Comparison of ENCODE assay signal across 10 cellular contexts in genomic region chr4:122666527-122667245, GRCh38. TPM values are rescaled to one million over a fixed set of nuclear protein-coding genes. Genes with fewer than 3 reads are reported as not detected.
DNase-seq lines count a peak whose midpoint lies in the region; ATAC-seq and TF ChIP-seq lines count a peak whose summit lies in the region.
"Had no signal": no experiment of that assay in that cellular context is flagged by ENCODE, and none has a peak within 500 bp of the region (broad histone marks: within the 10 kb centered on the region; RNA-seq: fewer than 3 reads in every experiment).

No MANE protein-coding gene starts in this region.

- H3K27ac ChIP-seq in mesodermal cell (ENCODE audit: low read depth, low read length, severe bottlenecking) (peak overlapping the region; percentile 60), right cardiac atrium (ENCODE audit: low read length) (no peak overlapping the region)
- H3K27ac ChIP-seq: neural progenitor cell had no signal

- no peak for TF ChIP-seq CTCF in astrocyte of the cerebellum (IDR thresholded peaks at IDR 0.05; ENCODE audit: low read depth, low read length, missing control alignments)

- DNase-seq in AG08396 (ENCODE audit: low spot score) (peak; percentile 65), HT1080 (ENCODE audit: low read depth) (peak; percentile 95), astrocyte of the cerebellum (ENCODE audit: low read depth) (peak; percentile 79), right cardiac atrium (no peak), DMS53 (lab: John Stamatoyannopoulos, UW) (no peak), medulla oblongata (ENCODE audit: extremely low spot score) (no peak)

- no peaks in the 10 kb centered on the region for H3K27me3 ChIP-seq in right cardiac atrium (ENCODE audit: control insufficient read depth, insufficient read depth)
- H3K27me3 ChIP-seq: neural progenitor cell had no signal

- no peaks in the 10 kb centered on the region for H3K9me3 ChIP-seq in mesodermal cell (ENCODE audit: control insufficient read depth, low read length)
- H3K9me3 ChIP-seq in right cardiac atrium (ENCODE audit: control insufficient read depth, low read length), result no peaks in the 10 kb centered on the region

- ATAC-seq in right cardiac atrium (no peak), GM21515 (IDR thresholded peaks at IDR 0.05; ENCODE audit: unreplicated experiment) (no peak)
- ATAC-seq: stimulated activated memory B cell treated with anti-CD40 and anti-IgM and Interleukin-4, amounts not matched to agents 10 μg/mL and 1 μg/mL and 100 μg/mL, for 72 hours had no signal

- H3K4me3 ChIP-seq in astrocyte of the cerebellum (ENCODE audit: low read depth, low read length) (no peak overlapping the region), mesodermal cell (ENCODE audit: extremely low read depth, insufficient read depth, low read length, poor library complexity, severe bottlenecking) (no peak overlapping the region), right cardiac atrium (ENCODE audit: low read length) (no peak overlapping the region)
- H3K4me3 ChIP-seq: neural progenitor cell had no signal

- no peaks in the 10 kb centered on the region for H3K36me3 ChIP-seq in mesodermal cell (ENCODE audit: control insufficient read depth, insufficient read depth, low read length)
- H3K36me3 ChIP-seq: neural progenitor cell had no signal

- peaks cover 47% of the 10 kb centered on the region for H3K4me1 ChIP-seq in mesodermal cell (ENCODE audit: control insufficient read depth, insufficient read depth, low read length, poor library complexity, severe bottlenecking)
- H3K4me1 ChIP-seq in right cardiac atrium (ENCODE audit: control insufficient read depth, insufficient read depth, low read length), result peaks cover 2% of the 10 kb centered on the region
- H3K4me1 ChIP-seq: neural progenitor cell had no signal

- no CpG with 5 or more reads among the region's 2 CpGs for WGBS in mesodermal cell (ENCODE audit: insufficient coverage in 2 of 2), 2 experiments
- 44% methylated on average over 2 of the region's 2 CpGs for WGBS in right cardiac atrium

- in situ Hi-C loops in astrocyte of the cerebellum (cut with HindIII; ENCODE audit: low sequenced_read_pairs), result no loop called here

- intact Hi-C loops in right cardiac atrium (cut with DNase I), result no loop called here

RNA-seq across cellular contexts. Expression of gene IL21, which starts 45.8 kb away (rescaled TPM):
- total RNA-seq in HT1080 (2014; rRNA removed; shearing (Covaris generic)), result not detected in 2 replicates
- not detected in 2 replicates for polyA plus RNA-seq in HT1080 (2015; cell fraction: cytosol; rRNA removed)
- not detected in 2 replicates for polyA plus RNA-seq in HT1080 (2015; cell fraction: nucleus; rRNA removed)
- not detected for polyA plus RNA-seq in mesodermal cell (2013, experiment 1 of 2)
- not detected for polyA plus RNA-seq in mesodermal cell (2013, experiment 2 of 2)
- total RNA-seq in right cardiac atrium, result not detected
- polyA plus RNA-seq in right cardiac atrium, result not detected

Comparison
In these comparisons a context has a peak if more than half of its experiments do, and no peak if none do; other contexts are left out.
1. DNase-seq: peak in AG08396 (single experiment), HT1080 (single experiment) and astrocyte of the cerebellum (single experiment); none in right cardiac atrium (0 of 3), DMS53 (single experiment) and medulla oblongata (single experiment).